Comparison of ENCODE assay signal across 26 cellular contexts in the genomic region with DNA sequence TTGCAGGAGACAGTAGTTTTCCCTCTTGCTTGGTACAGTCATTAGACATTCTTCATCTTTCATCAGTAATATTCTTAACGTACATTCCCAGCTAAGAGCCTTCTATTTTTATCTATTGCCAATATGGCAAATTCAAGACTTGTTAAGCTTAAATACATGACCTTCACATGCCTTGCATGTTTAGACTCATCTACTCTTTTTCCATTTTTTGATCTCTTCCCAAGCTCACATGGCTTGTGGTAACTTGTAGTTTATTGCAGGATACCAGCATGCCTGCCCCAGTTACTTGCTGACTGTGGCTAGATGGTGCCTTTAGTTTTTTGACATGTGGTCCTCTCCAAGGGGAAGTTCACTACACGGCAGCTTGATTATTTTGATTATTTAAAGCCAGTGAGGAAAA.
"Had no signal": no experiment of that assay in that cellular context is flagged by ENCODE, and none has a peak within 500 bp of the region (broad histone marks: within the 10 kb centered on the region; RNA-seq: fewer than 3 reads in every experiment).

No MANE protein-coding gene starts in this region.

- H3K4me3 ChIP-seq: ascending aorta, colonic mucosa, esophagus squamous epithelium, gastrocnemius medialis, heart left ventricle had no signal

- H3K9me3 Mint-ChIP-seq: activated CD4-positive, alpha-beta T cell treated with anti-CD3 and anti-CD28 coated beads, Interleukin-2, amount 10 ng/mL, durations not matched to agents 7 days and 5 days; brain had no signal

- H3K4me3 Mint-ChIP-seq: activated CD4-positive, alpha-beta memory T cell treated with anti-CD3 and anti-CD28 coated beads, Interleukin-2, amount 10 ng/mL, durations not matched to agents 7 days and 5 days; activated CD4-positive, alpha-beta T cell treated with anti-CD3 and anti-CD28 coated beads for 36 hours; activated CD4-positive, alpha-beta T cell treated with anti-CD3 and anti-CD28 coated beads, Interleukin-2, amount 10 ng/mL, durations not matched to agents 7 days and 5 days; activated naive CD4-positive, alpha-beta T cell treated with anti-CD3 and anti-CD28 coated beads, Interleukin-2, amount 10 ng/mL, durations not matched to agents 7 days and 5 days; activated naive CD8-positive, alpha-beta T cell treated with anti-CD3 and anti-CD28 coated beads, Interleukin-2, amount 10 ng/mL, durations not matched to agents 7 days and 5 days; activated T-cell treated with anti-CD3 and anti-CD28 coated beads, Interleukin-2, amount 50 U/mL, for 24 hours; activated T-cell treated with anti-CD3 and anti-CD28 coated beads, Interleukin-2, amount 50 U/mL, for 72 hours; brain had no signal

- H3K27ac Mint-ChIP-seq: activated CD4-positive, alpha-beta memory T cell treated with anti-CD3 and anti-CD28 coated beads, Interleukin-2, amount 10 ng/mL, durations not matched to agents 7 days and 5 days; activated CD4-positive, alpha-beta T cell treated with anti-CD3 and anti-CD28 coated beads for 36 hours; activated CD4-positive, alpha-beta T cell treated with anti-CD3 and anti-CD28 coated beads, Interleukin-2, amount 10 ng/mL, durations not matched to agents 7 days and 5 days; activated naive CD4-positive, alpha-beta T cell treated with anti-CD3 and anti-CD28 coated beads, Interleukin-2, amount 10 ng/mL, durations not matched to agents 7 days and 5 days; activated naive CD4-positive, alpha-beta T cell treated with anti-CD3 and anti-CD28 coated beads, Interleukin-2, amount 50 U/mL, for 72 hours; activated naive CD8-positive, alpha-beta T cell treated with anti-CD3 and anti-CD28 coated beads, Interleukin-2, amount 10 ng/mL, durations not matched to agents 7 days and 5 days; activated T-cell treated with anti-CD3 and anti-CD28 coated beads, Interleukin-2, amount 50 U/mL, for 24 hours; activated T-cell treated with anti-CD3 and anti-CD28 coated beads, Interleukin-2, amount 50 U/mL, for 72 hours; brain had no signal

- H3K27ac ChIP-seq: ascending aorta, colonic mucosa, esophagus squamous epithelium, gastrocnemius medialis, heart left ventricle had no signal

- DNase-seq: activated CD4-positive, alpha-beta memory T cell treated with anti-CD3 and anti-CD28 coated beads, Interleukin-2, amount 10 ng/mL, durations not matched to agents 7 days and 5 days; activated CD4-positive, alpha-beta T cell treated with anti-CD3 and anti-CD28 coated beads for 36 hours; activated CD4-positive, alpha-beta T cell treated with anti-CD3 and anti-CD28 coated beads, Interleukin-2, amount 10 ng/mL, durations not matched to agents 7 days and 5 days; activated CD4-positive, alpha-beta T cell treated with anti-CD3 and anti-CD28 coated beads, Interleukin-2, amount 50 U/mL, for 4 hours; activated CD4-positive, CD25-positive, alpha-beta regulatory T cell; activated CD4-positive, CD25-positive, alpha-beta regulatory T cell treated with anti-CD3 and anti-CD28 coated beads, Interleukin-2, amount 50 U/mL, for 72 hours; activated CD8-positive, alpha-beta memory T cell treated with anti-CD3 and anti-CD28 coated beads, Interleukin-2, amount 50 U/mL, for 48 hours; activated gamma-delta T cell; activated naive CD4-positive, alpha-beta T cell; activated naive CD4-positive, alpha-beta T cell treated with anti-CD3 and anti-CD28 coated beads, Interleukin-2, amount 10 ng/mL, durations not matched to agents 7 days and 5 days; activated naive CD8-positive, alpha-beta T cell treated with anti-CD3 and anti-CD28 coated beads, Interleukin-2, amount 10 ng/mL, durations not matched to agents 7 days and 5 days; activated T-cell treated with anti-CD3 and anti-CD28 coated beads for 4 hours; activated T-cell treated with anti-CD3 and anti-CD28 coated beads, Interleukin-2, amount 50 U/mL, for 24 hours; activated T-cell treated with anti-CD3 and anti-CD28 coated beads, Interleukin-2, amount 50 U/mL, for 72 hours; caudate nucleus; colonic mucosa; effector CD8-positive, alpha-beta T cell; erythroblast; esophagus squamous epithelium; gastrocnemius medialis; glutamatergic neuron; heart left ventricle; T-helper 2 cell had no signal

- H3K9me3 ChIP-seq: ascending aorta, colonic mucosa, esophagus squamous epithelium, gastrocnemius medialis, heart left ventricle had no signal

- H3K4me1 Mint-ChIP-seq: activated CD4-positive, alpha-beta memory T cell treated with anti-CD3 and anti-CD28 coated beads, Interleukin-2, amount 10 ng/mL, durations not matched to agents 7 days and 5 days; activated CD4-positive, alpha-beta T cell treated with anti-CD3 and anti-CD28 coated beads for 36 hours; activated CD4-positive, alpha-beta T cell treated with anti-CD3 and anti-CD28 coated beads, Interleukin-2, amount 10 ng/mL, durations not matched to agents 7 days and 5 days; activated naive CD4-positive, alpha-beta T cell treated with anti-CD3 and anti-CD28 coated beads, Interleukin-2, amount 10 ng/mL, durations not matched to agents 7 days and 5 days; activated naive CD8-positive, alpha-beta T cell treated with anti-CD3 and anti-CD28 coated beads, Interleukin-2, amount 10 ng/mL, durations not matched to agents 7 days and 5 days; brain had no signal

- H3K27me3 Mint-ChIP-seq: activated CD4-positive, alpha-beta memory T cell treated with anti-CD3 and anti-CD28 coated beads, Interleukin-2, amount 10 ng/mL, durations not matched to agents 7 days and 5 days; activated CD4-positive, alpha-beta T cell treated with anti-CD3 and anti-CD28 coated beads for 36 hours; activated CD4-positive, alpha-beta T cell treated with anti-CD3 and anti-CD28 coated beads, Interleukin-2, amount 10 ng/mL, durations not matched to agents 7 days and 5 days; activated naive CD4-positive, alpha-beta T cell treated with anti-CD3 and anti-CD28 coated beads, Interleukin-2, amount 10 ng/mL, durations not matched to agents 7 days and 5 days; activated naive CD8-positive, alpha-beta T cell treated with anti-CD3 and anti-CD28 coated beads, Interleukin-2, amount 10 ng/mL, durations not matched to agents 7 days and 5 days; activated T-cell treated with anti-CD3 and anti-CD28 coated beads, Interleukin-2, amount 50 U/mL, for 24 hours; brain had no signal

- H3K36me3 Mint-ChIP-seq: activated naive CD4-positive, alpha-beta T cell treated with anti-CD3 and anti-CD28 coated beads, Interleukin-2, amount 10 ng/mL, durations not matched to agents 7 days and 5 days; activated naive CD4-positive, alpha-beta T cell treated with anti-CD3 and anti-CD28 coated beads, Interleukin-2, amount 50 U/mL, for 72 hours; activated naive CD8-positive, alpha-beta T cell treated with anti-CD3 and anti-CD28 coated beads, Interleukin-2, amount 10 ng/mL, durations not matched to agents 7 days and 5 days; brain had no signal

- H3K27me3 ChIP-seq: ascending aorta, colonic mucosa, esophagus squamous epithelium, gastrocnemius medialis, heart left ventricle had no signal

- H3K36me3 ChIP-seq: ascending aorta, colonic mucosa, esophagus squamous epithelium, gastrocnemius medialis, heart left ventricle had no signal

- H3K4me1 ChIP-seq: ascending aorta, colonic mucosa, gastrocnemius medialis, heart left ventricle had no signal

- ATAC-seq: activated CD4-positive, alpha-beta T cell treated with anti-CD3 and anti-CD28 coated beads for 36 hours; activated naive CD4-positive, alpha-beta T cell treated with anti-CD3 and anti-CD28 coated beads, Interleukin-2, amount 50 U/mL, for 72 hours; activated T-cell treated with anti-CD3 and anti-CD28 coated beads, Interleukin-2, amount 50 U/mL, for 72 hours; gastrocnemius medialis; heart left ventricle had no signal
